Comparison of ENCODE assay signal across 8 cellular contexts in genomic region chr9:33287087-33287490, GRCh38. TPM values are rescaled to one million over a fixed set of nuclear protein-coding genes. Genes with fewer than 3 reads are reported as not detected.
DNase-seq lines count a peak whose midpoint lies in the region; ATAC-seq and TF ChIP-seq lines count a peak whose summit lies in the region.

No MANE protein-coding gene starts in this region.

- 45% methylated on average over 4 of the region's 4 CpGs for WGBS in mammary epithelial cell (ENCODE audit: low coverage, missing lambda C conversion rate)
- WGBS in testis, 2 donors, result 60 to 69% methylated on average over 4 of the region's 4 CpGs

- H4K20me1 ChIP-seq in mammary epithelial cell (ENCODE audit: insufficient read depth, low read length), result no peaks in the 10 kb centered on the region

- H3K9me3 Mint-ChIP-seq in T-cell, result no peaks in the 10 kb centered on the region

- peaks cover 13 to 33% (median 29%) of the 10 kb centered on the region in 3 donors for H3K4me1 Mint-ChIP-seq in T-cell

- in situ Hi-C loops in mammary epithelial cell (cut with MboI; ENCODE audit: low sequenced_read_pairs in 2 of 2), result loop anchor here in 1 of 2 donors (25.0 kb wide), 1 partner anchor 175 kb away; the partner anchor contains the start of gene NOL6

- no peaks in the 10 kb centered on the region for H3K27me3 ChIP-seq in GM06990 (replicated peaks; ENCODE audit: control insufficient read depth, insufficient read depth, low read length)
- no peaks in the 10 kb centered on the region for H3K27me3 ChIP-seq in mammary epithelial cell (ENCODE audit: insufficient read depth, low read length)
- H3K27me3 ChIP-seq in left lung, result no peaks in the 10 kb centered on the region
- no peaks in the 10 kb centered on the region for H3K27me3 ChIP-seq in testis

- no TSS peak for BruUV-seq in mammary epithelial cell (replicated peaks; lab: Mats Ljungman, UMichigan)

- peak; percentile 79 for TF ChIP-seq CTCF in GM06990 (IDR thresholded peaks at IDR 0.05; ENCODE audit: insufficient read depth, low read length, poor library complexity, severe bottlenecking)
- peak; percentile 85 to 86 for TF ChIP-seq CTCF in mammary epithelial cell (conservative IDR thresholded peaks at IDR 0.05 in 1 of 2, IDR thresholded peaks at IDR 0.05 in 1 of 2; ENCODE audit: extremely low read depth in 1 of 2, insufficient read depth in 1 of 2, low read depth in 1 of 2, low read length in 2 of 2)
- TF ChIP-seq CTCF in left lung (IDR thresholded peaks at IDR 0.05), result peak; percentile 41 to 66
- TF ChIP-seq CTCF in testis (IDR thresholded peaks at IDR 0.05), result peak; percentile 62 to 83 (median 74)

- H3K9me3 ChIP-seq in mammary epithelial cell (replicated peaks; ENCODE audit: insufficient read depth, low read length), result no peaks in the 10 kb centered on the region
- no peaks in the 10 kb centered on the region for H3K9me3 ChIP-seq in left lung
- H3K9me3 ChIP-seq in testis, result no peaks in the 10 kb centered on the region

- intact Hi-C loops in mammary epithelial cell (cut with micrococcal nuclease), result loop anchor here (1.0 to 2.0 kb wide), 4 partner anchors 58 to 436 kb away; no protein-coding TSS in a partner anchor
- intact Hi-C loops in left lung (cut with DNase I), result no loop called here
- intact Hi-C loops in testis (cut with DNase I; ENCODE audit: low total_unique reads), result no loop called here

- H3K36me3 Mint-ChIP-seq in T-cell, result peaks cover 16% of the 10 kb centered on the region

- H3K36me3 ChIP-seq in GM06990 (ENCODE audit: control insufficient read depth, insufficient read depth, low read length) (peaks cover 3% of the 10 kb centered on the region; the same call in 1 of the 2 replicates), mammary epithelial cell (ENCODE audit: insufficient read depth, low read length) (peaks cover 6% of the 10 kb centered on the region), left lung (peaks cover 0 to 12% of the 10 kb centered on the region in 2 donors), testis (ENCODE audit: low read depth, missing control alignments) (no peaks in the 10 kb centered on the region)

- H3K27me3 Mint-ChIP-seq in T-cell, result no peaks in the 10 kb centered on the region

- dilution Hi-C loops in mammary epithelial cell (cut with HindIII; ENCODE audit: low sequenced_read_pairs), result no loop called here

- H3K4me1 ChIP-seq in mammary epithelial cell (ENCODE audit: insufficient read depth, low read length) (peaks cover 12% of the 10 kb centered on the region), left lung (peaks cover 0 to 32% of the 10 kb centered on the region in 2 donors), testis (peaks cover 14% of the 10 kb centered on the region)

- peak; percentile 68 for DNase-seq in A172 (ENCODE audit: low spot score)
- no peak for DNase-seq in GM06990 (ENCODE audit: extremely low read depth, insufficient read length)
- DNase-seq in NCI-H146 (lab: John Stamatoyannopoulos, UW), result peak; percentile 66
- DNase-seq in T-cell, result peak in 29 of 34 experiments; percentile 17 to 63 (median 45)
- DNase-seq in mammary epithelial cell, result peak; percentile 51
- DNase-seq in left lung, result no peak
- peak; percentile 64 for DNase-seq in testis

- ATAC-seq in T-cell (replicated peaks in 1 of 4), result no peak
- ATAC-seq in left lung, result peak; percentile 24
- no peak for ATAC-seq in HG02763 (IDR thresholded peaks at IDR 0.05; ENCODE audit: unreplicated experiment)

- H3K4me3 Mint-ChIP-seq in T-cell, result no peak overlapping the region

- CTCF ChIA-PET in T-cell (lab: Charles Lee), result interaction anchor here (0.6 to 1.6 kb wide), 8 partner anchors 10 to 745 kb away, joined by 3 to 5 read pairs (median 3); partner anchors contain the start of gene NOL6 (in 1 of the 2)
- CTCF ChIA-PET in mammary epithelial cell (lab: Charles Lee; ENCODE audit: low non-redundant PET), result interaction anchor here (0.6 kb wide), 2 partner anchors 22 to 32 kb away, joined by 6 to 8 read pairs; no protein-coding TSS in a partner anchor

- peaks cover 14% of the 10 kb centered on the region for H3K79me2 ChIP-seq in mammary epithelial cell (ENCODE audit: insufficient read depth, low read length)

- H3K9ac ChIP-seq in mammary epithelial cell (ENCODE audit: insufficient read depth, low read length), result no peak overlapping the region

- POLR2A ChIA-PET in T-cell (lab: Charles Lee), result no interaction called here

- TF ChIP-seq POLR2A in testis (IDR thresholded peaks at IDR 0.05), result no peak

- H3K27ac Mint-ChIP-seq in T-cell, result peak overlapping the region; percentile 76 to 78

- H3K4me2 ChIP-seq in mammary epithelial cell (ENCODE audit: insufficient read depth, low read depth, low read length), result no peak overlapping the region

- H3K4me3 ChIP-seq in GM06990 (replicated peaks; ENCODE audit: low read depth, low read length) (no peak overlapping the region), mammary epithelial cell (replicated peaks in 1 of 3; ENCODE audit: insufficient read depth in 1 of 3, low read depth in 2 of 3, low read length in 3 of 3) (no peak overlapping the region), left lung (no peak overlapping the region), testis (no peak overlapping the region)

- H2AFZ ChIP-seq in mammary epithelial cell (ENCODE audit: low read depth, low read length), result no peak overlapping the region

- H3K27ac ChIP-seq in mammary epithelial cell (ENCODE audit: insufficient read depth, low read depth, low read length) (no peak overlapping the region), left lung (peak overlapping the region in 1 of 2 donors; percentile 16), testis (peak overlapping the region in 1 of 2 donors; percentile 36)

RNA-seq across cellular contexts. Expression of gene NFX1, which starts 3.2 kb away (rescaled TPM):
- 16.3 and 21.7 TPM in 2 replicates for total RNA-seq in A172 (2014; rRNA removed; shearing (Covaris generic))
- total RNA-seq in T-cell (10 to 100 TPM; 41.5 to 55.8 (median 48.5) TPM), mammary epithelial cell (10 to 100 TPM; 29.8 to 47.2 TPM), left lung (10 to 100 TPM; 32.0 to 39.3 TPM), testis (10 to 100 TPM; 46.7 to 48.6 TPM)
- polyA plus RNA-seq in mammary epithelial cell (23.8 TPM), testis (ENCODE audit: insufficient read depth, low read depth, low replicate concordance) (30.0 TPM)
- polyA minus RNA-seq in mammary epithelial cell, result 33.1 TPM

RNA-seq across cellular contexts. Expression of gene CHMP5, which starts 22.2 kb away (rescaled TPM):
- 137 and 153 TPM in 2 replicates for total RNA-seq in A172 (2014; rRNA removed; shearing (Covaris generic))
- total RNA-seq in T-cell (10 to 100 TPM; 20.5 to 32.1 (median 30.8) TPM), mammary epithelial cell (10 to 100 TPM; 52.7 to 54.0 TPM), left lung (10 to 100 TPM; 67.4 to 79.3 TPM), testis (10 to 100 TPM; 53.2 to 57.0 TPM)
- polyA plus RNA-seq in mammary epithelial cell (50.6 TPM), testis (ENCODE audit: insufficient read depth, low read depth, low replicate concordance) (84.1 TPM)
- polyA minus RNA-seq in mammary epithelial cell, result 30.3 TPM

RNA-seq across cellular contexts. Expression of gene BAG1, which starts 22.6 kb away (rescaled TPM):
- 29.5 and 30.7 TPM in 2 replicates for total RNA-seq in A172 (2014; rRNA removed; shearing (Covaris generic))
- total RNA-seq in T-cell (10 to 100 TPM; 59.4 to 69.9 (median 62.4) TPM), mammary epithelial cell (10 to 100 TPM; 28.5 to 30.9 TPM), left lung (100 to 1,000 TPM; 103 to 111 TPM), testis (100 to 1,000 TPM in 1 of 2 donors, 10 to 100 TPM in 1; 96.6 to 147 TPM)
- polyA plus RNA-seq in mammary epithelial cell (20.3 TPM), testis (ENCODE audit: insufficient read depth, low read depth, low replicate concordance) (203 TPM)
- polyA minus RNA-seq in mammary epithelial cell, result 5.4 TPM

RNA-seq across cellular contexts. Expression of gene SPINK4, which starts 47.1 kb away (rescaled TPM):
- total RNA-seq in A172 (2014; rRNA removed; shearing (Covaris generic)), result not detected in 2 replicates
- not detected for total RNA-seq in T-cell
- not detected for total RNA-seq in mammary epithelial cell
- polyA plus RNA-seq in mammary epithelial cell, result not detected
- not detected for polyA minus RNA-seq in mammary epithelial cell
- total RNA-seq in left lung, result not detected
- not detected for total RNA-seq in testis
- not detected for polyA plus RNA-seq in testis (ENCODE audit: insufficient read depth, low read depth, low replicate concordance)

Comparison
In these comparisons a context has a peak if more than half of its experiments do, and no peak if none do; other contexts are left out.
1. DNase-seq: peak in A172 (single experiment), NCI-H146 (single experiment), T-cell (29 of 34), mammary epithelial cell (single experiment) and testis (single experiment); none in GM06990 (single experiment) and left lung (0 of 2).
2. Peak in every context shown above with its lines, with median percentiles within 50 percentile points of each other: CTCF ChIP-seq.